ENCODE assay signal across 1 cellular context in the genomic region with DNA sequence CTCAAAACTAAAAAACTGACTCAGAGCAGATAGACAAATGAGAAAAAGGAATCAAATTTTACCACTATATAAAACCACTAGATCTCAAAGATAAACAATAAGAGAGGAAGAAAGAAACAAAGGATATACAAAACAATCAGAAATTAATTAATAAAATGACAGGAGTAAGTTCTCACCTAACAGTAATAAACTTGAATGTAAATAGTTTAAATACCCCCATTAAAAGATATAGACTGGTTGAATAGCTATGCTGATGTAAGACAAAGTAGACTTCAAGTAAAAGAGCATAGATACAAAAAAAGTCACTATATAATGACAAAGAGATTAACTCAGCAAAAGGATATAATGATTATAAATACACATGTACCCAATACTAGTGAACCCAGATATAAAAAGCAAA.
A peak's percentile ranks its signal among the peaks of the same experiment; 100 is the strongest.
TF ChIP-seq lines count a peak whose summit lies in the region.

No MANE protein-coding gene starts in this region.

TF ChIP-seq in K562, 482 proteins besides CTCF, POLR2A, EP300 and RAD21 (continued from another document):
- TF ChIP-seq, protein P1, sequence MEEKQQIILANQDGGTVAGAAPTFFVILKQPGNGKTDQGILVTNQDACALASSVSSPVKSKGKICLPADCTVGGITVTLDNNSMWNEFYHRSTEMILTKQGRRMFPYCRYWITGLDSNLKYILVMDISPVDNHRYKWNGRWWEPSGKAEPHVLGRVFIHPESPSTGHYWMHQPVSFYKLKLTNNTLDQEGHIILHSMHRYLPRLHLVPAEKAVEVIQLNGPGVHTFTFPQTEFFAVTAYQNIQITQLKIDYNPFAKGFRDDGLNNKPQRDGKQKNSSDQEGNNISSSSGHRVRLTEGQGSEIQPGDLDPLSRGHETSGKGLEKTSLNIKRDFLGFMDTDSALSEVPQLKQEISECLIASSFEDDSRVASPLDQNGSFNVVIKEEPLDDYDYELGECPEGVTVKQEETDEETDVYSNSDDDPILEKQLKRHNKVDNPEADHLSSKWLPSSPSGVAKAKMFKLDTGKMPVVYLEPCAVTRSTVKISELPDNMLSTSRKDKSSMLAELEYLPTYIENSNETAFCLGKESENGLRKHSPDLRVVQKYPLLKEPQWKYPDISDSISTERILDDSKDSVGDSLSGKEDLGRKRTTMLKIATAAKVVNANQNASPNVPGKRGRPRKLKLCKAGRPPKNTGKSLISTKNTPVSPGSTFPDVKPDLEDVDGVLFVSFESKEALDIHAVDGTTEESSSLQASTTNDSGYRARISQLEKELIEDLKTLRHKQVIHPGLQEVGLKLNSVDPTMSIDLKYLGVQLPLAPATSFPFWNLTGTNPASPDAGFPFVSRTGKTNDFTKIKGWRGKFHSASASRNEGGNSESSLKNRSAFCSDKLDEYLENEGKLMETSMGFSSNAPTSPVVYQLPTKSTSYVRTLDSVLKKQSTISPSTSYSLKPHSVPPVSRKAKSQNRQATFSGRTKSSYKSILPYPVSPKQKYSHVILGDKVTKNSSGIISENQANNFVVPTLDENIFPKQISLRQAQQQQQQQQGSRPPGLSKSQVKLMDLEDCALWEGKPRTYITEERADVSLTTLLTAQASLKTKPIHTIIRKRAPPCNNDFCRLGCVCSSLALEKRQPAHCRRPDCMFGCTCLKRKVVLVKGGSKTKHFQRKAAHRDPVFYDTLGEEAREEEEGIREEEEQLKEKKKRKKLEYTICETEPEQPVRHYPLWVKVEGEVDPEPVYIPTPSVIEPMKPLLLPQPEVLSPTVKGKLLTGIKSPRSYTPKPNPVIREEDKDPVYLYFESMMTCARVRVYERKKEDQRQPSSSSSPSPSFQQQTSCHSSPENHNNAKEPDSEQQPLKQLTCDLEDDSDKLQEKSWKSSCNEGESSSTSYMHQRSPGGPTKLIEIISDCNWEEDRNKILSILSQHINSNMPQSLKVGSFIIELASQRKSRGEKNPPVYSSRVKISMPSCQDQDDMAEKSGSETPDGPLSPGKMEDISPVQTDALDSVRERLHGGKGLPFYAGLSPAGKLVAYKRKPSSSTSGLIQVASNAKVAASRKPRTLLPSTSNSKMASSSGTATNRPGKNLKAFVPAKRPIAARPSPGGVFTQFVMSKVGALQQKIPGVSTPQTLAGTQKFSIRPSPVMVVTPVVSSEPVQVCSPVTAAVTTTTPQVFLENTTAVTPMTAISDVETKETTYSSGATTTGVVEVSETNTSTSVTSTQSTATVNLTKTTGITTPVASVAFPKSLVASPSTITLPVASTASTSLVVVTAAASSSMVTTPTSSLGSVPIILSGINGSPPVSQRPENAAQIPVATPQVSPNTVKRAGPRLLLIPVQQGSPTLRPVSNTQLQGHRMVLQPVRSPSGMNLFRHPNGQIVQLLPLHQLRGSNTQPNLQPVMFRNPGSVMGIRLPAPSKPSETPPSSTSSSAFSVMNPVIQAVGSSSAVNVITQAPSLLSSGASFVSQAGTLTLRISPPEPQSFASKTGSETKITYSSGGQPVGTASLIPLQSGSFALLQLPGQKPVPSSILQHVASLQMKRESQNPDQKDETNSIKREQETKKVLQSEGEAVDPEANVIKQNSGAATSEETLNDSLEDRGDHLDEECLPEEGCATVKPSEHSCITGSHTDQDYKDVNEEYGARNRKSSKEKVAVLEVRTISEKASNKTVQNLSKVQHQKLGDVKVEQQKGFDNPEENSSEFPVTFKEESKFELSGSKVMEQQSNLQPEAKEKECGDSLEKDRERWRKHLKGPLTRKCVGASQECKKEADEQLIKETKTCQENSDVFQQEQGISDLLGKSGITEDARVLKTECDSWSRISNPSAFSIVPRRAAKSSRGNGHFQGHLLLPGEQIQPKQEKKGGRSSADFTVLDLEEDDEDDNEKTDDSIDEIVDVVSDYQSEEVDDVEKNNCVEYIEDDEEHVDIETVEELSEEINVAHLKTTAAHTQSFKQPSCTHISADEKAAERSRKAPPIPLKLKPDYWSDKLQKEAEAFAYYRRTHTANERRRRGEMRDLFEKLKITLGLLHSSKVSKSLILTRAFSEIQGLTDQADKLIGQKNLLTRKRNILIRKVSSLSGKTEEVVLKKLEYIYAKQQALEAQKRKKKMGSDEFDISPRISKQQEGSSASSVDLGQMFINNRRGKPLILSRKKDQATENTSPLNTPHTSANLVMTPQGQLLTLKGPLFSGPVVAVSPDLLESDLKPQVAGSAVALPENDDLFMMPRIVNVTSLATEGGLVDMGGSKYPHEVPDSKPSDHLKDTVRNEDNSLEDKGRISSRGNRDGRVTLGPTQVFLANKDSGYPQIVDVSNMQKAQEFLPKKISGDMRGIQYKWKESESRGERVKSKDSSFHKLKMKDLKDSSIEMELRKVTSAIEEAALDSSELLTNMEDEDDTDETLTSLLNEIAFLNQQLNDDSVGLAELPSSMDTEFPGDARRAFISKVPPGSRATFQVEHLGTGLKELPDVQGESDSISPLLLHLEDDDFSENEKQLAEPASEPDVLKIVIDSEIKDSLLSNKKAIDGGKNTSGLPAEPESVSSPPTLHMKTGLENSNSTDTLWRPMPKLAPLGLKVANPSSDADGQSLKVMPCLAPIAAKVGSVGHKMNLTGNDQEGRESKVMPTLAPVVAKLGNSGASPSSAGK (IDR thresholded peaks at IDR 0.05) = peak; percentile 34
TF ChIP-seq in K562: peak in this region for 10.
